In genomic region chr20:52105045-52105572, GRCh38 we compare ENCODE assay signal across 9 cellular contexts.
DNase-seq lines count a peak whose midpoint lies in the region; ATAC-seq and TF ChIP-seq lines count a peak whose summit lies in the region.
"Had no signal": no experiment of that assay in that cellular context is flagged by ENCODE, and none has a peak within 500 bp of the region (broad histone marks: within the 10 kb centered on the region; RNA-seq: fewer than 3 reads in every experiment).

No MANE protein-coding gene starts in this region.

- TF ChIP-seq EP300 in sigmoid colon (IDR thresholded peaks at IDR 0.05) = no peak

- H3K27me3 Mint-ChIP-seq in activated naive CD8-positive, alpha-beta T cell = peaks cover 15% of the 10 kb centered on the region

- ATAC-seq in right cardiac atrium (peak; percentile 48 to 61), HG03045 (IDR thresholded peaks at IDR 0.05; ENCODE audit: unreplicated experiment) (no peak), GM21825 (IDR thresholded peaks at IDR 0.05; ENCODE audit: unreplicated experiment) (no peak)

- H3K36me3 ChIP-seq in sigmoid colon = no peaks in the 10 kb centered on the region

- H3K4me3 Mint-ChIP-seq in activated naive CD8-positive, alpha-beta T cell = peak overlapping the region; percentile 62

- intact Hi-C loops in right cardiac atrium (cut with DNase I) = no loop called here
- intact Hi-C loops in sigmoid colon (cut with DNase I) = no loop called here

- H3K9me3 Mint-ChIP-seq in activated naive CD8-positive, alpha-beta T cell (ENCODE audit: low read depth) = no peaks in the 10 kb centered on the region

- TF ChIP-seq POLR2A in sigmoid colon (IDR thresholded peaks at IDR 0.05) = no peak

- H3K27me3 ChIP-seq in right cardiac atrium (ENCODE audit: control insufficient read depth, insufficient read depth) (no peaks in the 10 kb centered on the region), sigmoid colon (peaks cover 19 to 43% (median 28%) of the 10 kb centered on the region in 3 donors)

- no peak for TF ChIP-seq CTCF in sigmoid colon (IDR thresholded peaks at IDR 0.05)

- no peak overlapping the region for H3K27ac Mint-ChIP-seq in activated naive CD8-positive, alpha-beta T cell

- H3K27ac ChIP-seq in right cardiac atrium (ENCODE audit: low read length) (no peak overlapping the region), sigmoid colon (no peak overlapping the region)
- H3K27ac ChIP-seq: 22Rv1 had no signal

- DNase-seq in NCI-H2081 (lab: John Stamatoyannopoulos, UW) = peak; percentile 18 to 49
- DNase-seq in NCI-H2081 treated with DMSO at 0.1 percent for 48 hours (lab: John Stamatoyannopoulos, UW) = no peak
- peak; percentile 25 to 64 (median 62) for DNase-seq in right cardiac atrium
- DNase-seq in sigmoid colon = peak; percentile 68
- DNase-seq in H4 (ENCODE audit: low spot score) = no peak

- no peaks in the 10 kb centered on the region for H3K9me3 ChIP-seq in right cardiac atrium (ENCODE audit: control insufficient read depth, low read length)
- H3K9me3 ChIP-seq in sigmoid colon = no peaks in the 10 kb centered on the region

- WGBS in right cardiac atrium = 2% methylated on average over 52 of the region's 52 CpGs
- 2% methylated on average over 52 of the region's 52 CpGs for WGBS in sigmoid colon, 2 donors

- peaks cover 6% of the 10 kb centered on the region for H3K4me1 ChIP-seq in right cardiac atrium (ENCODE audit: control insufficient read depth, insufficient read depth, low read length)
- H3K4me1 ChIP-seq in sigmoid colon = peaks cover 0 to 30% (median 26%) of the 10 kb centered on the region in 4 donors

- peaks cover 3% of the 10 kb centered on the region for H3K36me3 Mint-ChIP-seq in activated naive CD8-positive, alpha-beta T cell

- H3K4me3 ChIP-seq in right cardiac atrium (ENCODE audit: low read length) = peak overlapping the region; percentile 45
- peak overlapping the region; percentile 23 to 49 (median 39) for H3K4me3 ChIP-seq in sigmoid colon

- H3K4me1 Mint-ChIP-seq in activated naive CD8-positive, alpha-beta T cell (ENCODE audit: low read depth) = peaks cover 21% of the 10 kb centered on the region

Comparison
In these comparisons a context has a peak if more than half of its experiments do, and no peak if none do; other contexts are left out.
1. DNase-seq: peak in NCI-H2081 (2 of 2), right cardiac atrium (3 of 3) and sigmoid colon (single experiment); none in NCI-H2081 treated with DMSO at 0.1 percent for 48 hours (single experiment) and H4 (single experiment).
2. ATAC-seq: peak in right cardiac atrium (2 of 2); none in HG03045 (single experiment) and GM21825 (single experiment).